Comparison of ENCODE assay signal across 18 cellular contexts in genomic region chr17:20256144-20256543, GRCh38.
"Had no signal": no experiment of that assay in that cellular context is flagged by ENCODE, and none has a peak within 500 bp of the region (broad histone marks: within the 10 kb centered on the region; RNA-seq: fewer than 3 reads in every experiment).

No MANE protein-coding gene starts in this region.

- H3K9me3 ChIP-seq: gastrocnemius medialis, right lobe of liver, testis, upper lobe of right lung had no signal

- H3K27ac ChIP-seq: right lobe of liver, testis, upper lobe of right lung had no signal

- H3K36me3 ChIP-seq: gastrocnemius medialis, right lobe of liver had no signal

- H3K4me1 ChIP-seq: gastrocnemius medialis, right lobe of liver, testis, upper lobe of right lung had no signal

- H3K4me1 Mint-ChIP-seq: mesothelial cell of epicardium had no signal

- H3K27me3 Mint-ChIP-seq: activated CD4-positive, alpha-beta memory T cell treated with anti-CD3 and anti-CD28 coated beads, Interleukin-2, amount 10 ng/mL, durations not matched to agents 7 days and 5 days; activated CD4-positive, alpha-beta T cell treated with anti-CD3 and anti-CD28 coated beads for 36 hours; activated CD8-positive, alpha-beta memory T cell treated with anti-CD3 and anti-CD28 coated beads, Interleukin-2, amount 10 ng/mL, durations not matched to agents 7 days and 5 days; activated naive CD8-positive, alpha-beta T cell; dendritic cell treated with granulocyte-macrophage colony-stimulating factor and Interleukin-4, amounts not matched to agents 40 ng/mL and 50 ng/mL, for 4 days had no signal

- ATAC-seq: activated CD4-positive, alpha-beta T cell treated with anti-CD3 and anti-CD28 coated beads for 36 hours; activated CD8-positive, alpha-beta memory T cell treated with anti-CD3 and anti-CD28 coated beads, Interleukin-2, amount 10 ng/mL, durations not matched to agents 7 days and 5 days; esophagus mucosa; left lobe of liver; right lobe of liver; upper lobe of right lung had no signal

- H3K4me3 Mint-ChIP-seq: activated CD4-positive, alpha-beta memory T cell treated with anti-CD3 and anti-CD28 coated beads, Interleukin-2, amount 10 ng/mL, durations not matched to agents 7 days and 5 days; activated CD4-positive, alpha-beta T cell treated with anti-CD3 and anti-CD28 coated beads for 36 hours; activated CD8-positive, alpha-beta memory T cell treated with anti-CD3 and anti-CD28 coated beads, Interleukin-2, amount 10 ng/mL, durations not matched to agents 7 days and 5 days; activated naive CD8-positive, alpha-beta T cell; dendritic cell treated with granulocyte-macrophage colony-stimulating factor and Interleukin-4, amounts not matched to agents 40 ng/mL and 50 ng/mL, for 4 days; mesothelial cell of epicardium; T-helper 2 cell treated with Interferon-gamma antibody and Interleukin-4, amounts not matched to agents 5 μg/mL and 100 μg/mL, for 36 hours had no signal

- H3K4me3 ChIP-seq: gastrocnemius medialis, lung, right lobe of liver, smooth muscle cell, testis, upper lobe of right lung had no signal

- H3K27ac Mint-ChIP-seq: activated CD4-positive, alpha-beta memory T cell treated with anti-CD3 and anti-CD28 coated beads, Interleukin-2, amount 10 ng/mL, durations not matched to agents 7 days and 5 days; activated CD4-positive, alpha-beta T cell treated with anti-CD3 and anti-CD28 coated beads for 36 hours; activated CD8-positive, alpha-beta memory T cell treated with anti-CD3 and anti-CD28 coated beads, Interleukin-2, amount 10 ng/mL, durations not matched to agents 7 days and 5 days; dendritic cell treated with granulocyte-macrophage colony-stimulating factor and Interleukin-4, amounts not matched to agents 40 ng/mL and 50 ng/mL, for 4 days; mesothelial cell of epicardium; T-helper 2 cell treated with Interferon-gamma antibody and Interleukin-4, amounts not matched to agents 5 μg/mL and 100 μg/mL, for 36 hours had no signal

- DNase-seq: activated CD4-positive, alpha-beta memory T cell treated with anti-CD3 and anti-CD28 coated beads, Interleukin-2, amount 10 ng/mL, durations not matched to agents 7 days and 5 days; activated CD4-positive, alpha-beta T cell treated with anti-CD3 and anti-CD28 coated beads for 36 hours; activated CD8-positive, alpha-beta memory T cell treated with anti-CD3 and anti-CD28 coated beads, Interleukin-2, amount 10 ng/mL, durations not matched to agents 7 days and 5 days; effector CD8-positive, alpha-beta T cell; gastrocnemius medialis; head of caudate nucleus; right lobe of liver; stimulated activated CD4-positive, alpha-beta T cell treated with anti-CD3 and anti-CD28 coated beads, Interleukin-4, amount 100 ng/mL, for 1 hour; testis; upper lobe of right lung had no signal

- H3K27me3 ChIP-seq: gastrocnemius medialis, right lobe of liver, testis, upper lobe of right lung had no signal
